19 cellular contexts compared by ENCODE assay signal in the genomic region with DNA sequence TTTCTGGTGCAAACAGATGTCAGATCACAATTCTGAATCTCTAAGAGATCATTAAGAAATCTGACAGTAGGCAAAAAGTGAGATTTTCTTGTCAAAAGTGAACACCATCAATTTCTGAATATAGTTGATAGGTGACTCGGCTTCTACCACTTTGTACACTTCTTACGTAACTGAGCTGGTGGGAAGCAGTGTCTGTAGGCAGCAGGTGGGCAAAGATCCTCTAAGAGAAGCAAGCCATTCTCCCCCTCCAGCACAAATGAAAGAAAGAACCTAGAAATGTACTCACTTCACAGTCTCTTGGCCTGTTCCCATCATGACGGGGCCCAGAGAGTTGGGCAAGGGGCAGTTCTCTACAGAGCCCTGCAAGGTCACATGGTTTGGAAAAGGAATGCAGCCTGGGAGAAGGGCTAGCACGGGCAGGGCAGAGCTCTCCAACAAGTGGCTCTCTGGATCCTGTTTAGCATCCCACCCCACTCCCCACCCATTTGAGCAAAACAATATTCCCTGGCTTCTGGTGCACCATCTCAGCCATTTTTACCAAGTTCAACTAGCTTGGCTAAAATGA.
DNase-seq lines count a peak whose midpoint lies in the region; ATAC-seq and TF ChIP-seq lines count a peak whose summit lies in the region.
"Had no signal": no experiment of that assay in that cellular context is flagged by ENCODE, and none has a peak within 500 bp of the region (broad histone marks: within the 10 kb centered on the region; RNA-seq: fewer than 3 reads in every experiment).

No MANE protein-coding gene starts in this region.

- H3K9me2 ChIP-seq in PC-9 (ENCODE audit: insufficient read depth): no peaks in the 10 kb centered on the region

- no peak overlapping the region for H2BK20ac ChIP-seq in H9 (ENCODE audit: low read depth, low read length, poor library complexity, severe bottlenecking)

- WGBS in H9 (ENCODE audit: extremely low coverage, insufficient read length, low lambda C conversion rate): no CpG with 5 or more reads among the region's 4 CpGs

- H3K23ac ChIP-seq in H9 (ENCODE audit: insufficient read length, low read depth, low read length): no peak overlapping the region

- no peak overlapping the region for H4K5ac ChIP-seq in H9 (ENCODE audit: insufficient read length, low read depth, low read length)

- CTCF ChIA-PET in PC-9 (lab: Charles Lee): no interaction called here

- no TSS peak for BruUV-seq in PC-9 (replicated peaks; lab: Mats Ljungman, UMichigan)

- H3K9me3 Mint-ChIP-seq in H9: peaks cover 17 to 21% of the 10 kb centered on the region in 2 experiments; a peak in 4 of 5 replicates
- H3K9me3 Mint-ChIP-seq: HFFc6 had no signal

- H4K91ac ChIP-seq in H9 (ENCODE audit: insufficient read length, low read depth, low read length): no peak overlapping the region

- H2AFZ ChIP-seq in H9 (ENCODE audit: low read length): peak overlapping the region; percentile 65
- peak overlapping the region; percentile 38 for H2AFZ ChIP-seq in osteoblast (ENCODE audit: low read length)
- no peak overlapping the region for H2AFZ ChIP-seq in PC-9

- H2BK5ac ChIP-seq in H9 (ENCODE audit: insufficient read length, low read length): no peak overlapping the region

- intact Hi-C loops in PC-9 (cut with micrococcal nuclease; ENCODE audit: unreplicated experiment): no loop called here

- no peaks in the 10 kb centered on the region; the same call in 1 of the 2 replicates for H3K27me3 ChIP-seq in H9 (ENCODE audit: insufficient read depth, low read length)
- H3K27me3 ChIP-seq in osteoblast (ENCODE audit: insufficient read depth, low read length): no peaks in the 10 kb centered on the region
- H3K27me3 ChIP-seq in PC-9 (ENCODE audit: insufficient read depth, low read depth): no peaks in the 10 kb centered on the region
- H3K27me3 ChIP-seq: BLaER1 had no signal

- H3K4me2 ChIP-seq in H9 (ENCODE audit: insufficient read depth, insufficient read length, low read length): no peak overlapping the region
- no peak overlapping the region for H3K4me2 ChIP-seq in osteoblast (ENCODE audit: insufficient read depth, low read length)
- no peak overlapping the region for H3K4me2 ChIP-seq in PC-9
- H3K4me2 ChIP-seq: BLaER1 had no signal

- H3K4me3 ChIP-seq in choroid plexus epithelial cell (ENCODE audit: low read depth, low read length) (no peak overlapping the region), osteoblast (ENCODE audit: insufficient read depth, low read length) (no peak overlapping the region), PC-9 (no peak overlapping the region)
- H3K4me3 ChIP-seq: BLaER1 had no signal

- no peaks in the 10 kb centered on the region for H3K23me2 ChIP-seq in H9 (ENCODE audit: insufficient read length, low read depth, low read length, poor library complexity, severe bottlenecking)

- DNase-seq in H9 (peak; percentile 55), choroid plexus epithelial cell (ENCODE audit: low read depth) (peak; percentile 11), iPS-NIHi7 (ENCODE audit: extremely low spot score) (peak; percentile 39), osteoblast (ENCODE audit: insufficient read length, low spot score, missing footprints) (no peak), cerebellum (ENCODE audit: low spot score) (no peak), PC-9 (no peak), NCI-H1694 treated with DMSO at 0.1 percent for 48 hours (lab: John Stamatoyannopoulos, UW) (no peak)
- DNase-seq: CD8-positive, alpha-beta memory T cell; GF-D8; HFFc6; IMR-90; Kasumi-1; MM.1S; NCI-H1105 treated with DMSO at 0.1 percent for 48 hours; NCI-H187 treated with DMSO at 0.1 percent for 48 hours; NCI-H526 treated with DMSO at 0.1 percent for 48 hours; SHP77 treated with DMSO at 0.1 percent for 48 hours had no signal

- no peak overlapping the region for H2BK12ac ChIP-seq in H9 (ENCODE audit: insufficient read length, low read depth, low read length)

- no peaks in the 10 kb centered on the region for H3K36me3 ChIP-seq in osteoblast (ENCODE audit: insufficient read depth, low read length)
- no peaks in the 10 kb centered on the region for H3K36me3 ChIP-seq in PC-9 (ENCODE audit: low read depth)
- H3K36me3 ChIP-seq: BLaER1 had no signal

- H3K4me3 Mint-ChIP-seq in H9: no peak overlapping the region
- H3K4me3 Mint-ChIP-seq: CD8-positive, alpha-beta memory T cell; HFFc6 had no signal

- peaks cover 16 to 20% of the 10 kb centered on the region in 2 experiments for H3K4me1 Mint-ChIP-seq in H9

- TF ChIP-seq CTCF in H9 (conservative IDR thresholded peaks at IDR 0.05) (no peak), choroid plexus epithelial cell (conservative IDR thresholded peaks at IDR 0.05; ENCODE audit: low read depth, low read length) (no peak), osteoblast (IDR thresholded peaks at IDR 0.05; ENCODE audit: extremely low read depth, low read depth, low read length) (no peak), PC-9 (conservative IDR thresholded peaks at IDR 0.05) (no peak)

- no peaks in the 10 kb centered on the region for H3F3A ChIP-seq in PC-9 (ENCODE audit: insufficient read depth, low read depth)

- no peak overlapping the region for H2AK5ac ChIP-seq in H9 (ENCODE audit: insufficient read length, low read length)

- POLR2A ChIA-PET in PC-9 (lab: Charles Lee; ENCODE audit: unreplicated experiment): no interaction called here

- H3K36me3 Mint-ChIP-seq in H9 (ENCODE audit: insufficient read depth in 1 of 3, low read depth in 3 of 3): peaks cover 14 to 20% (median 15%) of the 10 kb centered on the region in 3 experiments

- no peaks in the 10 kb centered on the region for H3K27me3 Mint-ChIP-seq in H9 (ENCODE audit: low read depth)
- H3K27me3 Mint-ChIP-seq: CD8-positive, alpha-beta memory T cell had no signal

- H3K4me1 ChIP-seq in H9 (ENCODE audit: insufficient read depth, low read length) (peaks cover 4% of the 10 kb centered on the region; the same call in 1 of the 2 replicates), osteoblast (ENCODE audit: insufficient read depth, low read length) (peaks cover 7% of the 10 kb centered on the region), PC-9 (replicated peaks; ENCODE audit: insufficient read depth) (no peaks in the 10 kb centered on the region)
- H3K4me1 ChIP-seq: BLaER1 had no signal

- H4K20me1 ChIP-seq in H9 (ENCODE audit: control insufficient read depth, insufficient read depth, insufficient read length) (no peaks in the 10 kb centered on the region), osteoblast (ENCODE audit: insufficient read depth, low read length) (no peaks in the 10 kb centered on the region), PC-9 (ENCODE audit: insufficient read depth) (no peaks in the 10 kb centered on the region)
- H4K20me1 ChIP-seq: BLaER1 had no signal

- H3K9me3 ChIP-seq in H9 (ENCODE audit: control insufficient read depth, low read depth, low read length) (no peaks in the 10 kb centered on the region), osteoblast (ENCODE audit: low read depth, low read length) (no peaks in the 10 kb centered on the region), PC-9 (ENCODE audit: insufficient read depth, low read depth) (no peaks in the 10 kb centered on the region)

- H3K79me1 ChIP-seq in H9 (ENCODE audit: insufficient read depth, low read depth, low read length, poor library complexity, severe bottlenecking): no peaks in the 10 kb centered on the region

- no peak overlapping the region for H3K9ac ChIP-seq in H9 (ENCODE audit: extremely low read depth, insufficient read length, low read length)
- H3K9ac ChIP-seq: BLaER1 had no signal

- peak overlapping the region; percentile 21 for H3K18ac ChIP-seq in H9 (ENCODE audit: insufficient read length, low read depth, low read length)

- H3K27ac ChIP-seq in H9 (ENCODE audit: insufficient read length, low read depth, low read length) (peak overlapping the region; percentile 75), osteoblast (ENCODE audit: low read depth, low read length) (no peak overlapping the region), PC-9 (no peak overlapping the region)
- H3K27ac ChIP-seq: BLaER1 had no signal

- peak overlapping the region; percentile 15 to 92 (median 33); a peak in 6 of 7 replicates for H3K27ac Mint-ChIP-seq in H9
- H3K27ac Mint-ChIP-seq: HFFc6 had no signal

- ATAC-seq in GM19463 (IDR thresholded peaks at IDR 0.05; ENCODE audit: unreplicated experiment): no peak

- no peak overlapping the region for H3K4ac ChIP-seq in H9 (ENCODE audit: low read depth, low read length)

- H3K14ac ChIP-seq in H9 (ENCODE audit: insufficient read depth, low read length): no peak overlapping the region

- no peak overlapping the region for H3T11ph ChIP-seq in H9 (ENCODE audit: low read length)

- H2BK15ac ChIP-seq in H9 (ENCODE audit: low read depth, low read length): no peak overlapping the region

- no peaks in the 10 kb centered on the region for H3K79me2 ChIP-seq in H9 (ENCODE audit: insufficient read depth, low read length)
- H3K79me2 ChIP-seq in osteoblast (ENCODE audit: insufficient read depth, low read length): no peaks in the 10 kb centered on the region
- no peaks in the 10 kb centered on the region for H3K79me2 ChIP-seq in PC-9 (ENCODE audit: low read depth)

- H4K8ac ChIP-seq in H9 (replicated peaks; ENCODE audit: insufficient read length, low read depth, low read length): no peak overlapping the region

- no peak overlapping the region for H2BK120ac ChIP-seq in H9 (ENCODE audit: low read depth, low read length, poor library complexity, severe bottlenecking)

- no peak overlapping the region for H3K56ac ChIP-seq in H9 (ENCODE audit: insufficient read length, low read depth, low read length)

Comparison
In these comparisons a context has a peak if more than half of its experiments do, and no peak if none do; other contexts are left out.
1. DNase-seq: peak in H9 (single experiment), choroid plexus epithelial cell (single experiment) and iPS-NIHi7 (single experiment); none in osteoblast (single experiment), cerebellum (single experiment), PC-9 (0 of 2) and NCI-H1694 treated with DMSO at 0.1 percent for 48 hours (single experiment).